In the genomic region with DNA sequence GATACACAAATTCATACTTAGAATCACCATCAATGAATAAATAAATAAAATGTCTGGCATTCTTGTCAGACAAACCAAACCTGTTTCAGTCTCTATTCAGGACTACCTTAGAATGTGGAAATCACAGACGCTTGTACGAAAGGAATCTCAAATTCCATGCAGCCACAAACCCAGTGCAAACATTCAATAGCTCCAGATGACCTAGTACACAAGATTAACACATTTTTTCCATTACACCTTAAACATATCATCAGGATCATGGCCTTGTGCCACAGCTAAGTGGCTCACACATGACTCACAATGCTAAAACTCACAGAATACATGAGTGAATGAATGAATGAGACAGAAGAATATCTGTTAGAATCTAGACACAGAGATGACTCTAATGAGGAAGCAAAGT, we compare ENCODE assay signal across 19 cellular contexts.
DNase-seq lines count a peak whose midpoint lies in the region; ATAC-seq and TF ChIP-seq lines count a peak whose summit lies in the region.
"Had no signal": no experiment of that assay in that cellular context is flagged by ENCODE, and none has a peak within 500 bp of the region (broad histone marks: within the 10 kb centered on the region; RNA-seq: fewer than 3 reads in every experiment).

No MANE protein-coding gene starts in this region.

- DNase-seq in MCF 10A (ENCODE audit: unreplicated experiment), result peak; percentile 54
- no peak for DNase-seq in breast epithelium (ENCODE audit: low spot score in 2 of 2)
- DNase-seq in body of pancreas, result peak in 3 of 4 donors; percentile 11 to 13 (median 12)
- peak; percentile 22 for DNase-seq in iris pigment epithelial cell (ENCODE audit: low read depth)
- DNase-seq in lower leg skin (ENCODE audit: low spot score in 2 of 2), result no peak
- DNase-seq in putamen (ENCODE audit: low spot score), result no peak
- no peak for DNase-seq in chondrocyte (ENCODE audit: low spot score)
- DNase-seq in NCI-H2227 (lab: John Stamatoyannopoulos, UW; ENCODE audit: unreplicated experiment), result no peak
- DNase-seq: activated CD4-positive, alpha-beta T cell treated with anti-CD3 and anti-CD28 coated beads, Interleukin-2, amount 50 U/mL, for 48 hours; activated effector memory CD4-positive, alpha-beta T cell treated with anti-CD3 and anti-CD28 coated beads, Interleukin-2, amount 50 U/mL, for 16 hours; effector CD8-positive, alpha-beta T cell; head of caudate nucleus; NCI-H1930; NCI-H446; stimulated activated CD4-positive, alpha-beta T cell treated with anti-CD3 and anti-CD28 coated beads, Interleukin-4, amount 100 ng/mL, for 4 hours had no signal

- peak; percentile 47 for ATAC-seq in body of pancreas

- WGBS in body of pancreas, 2 donors, result 10 to 15% methylated on average over 2 of the region's 2 CpGs
- WGBS in lower leg skin, 2 donors, result 37 to 47% methylated on average over 2 of the region's 2 CpGs

- intact Hi-C loops in MCF 10A (cut with micrococcal nuclease), result no loop called here
- intact Hi-C loops in breast epithelium (cut with DNase I; ENCODE audit: low total_unique reads), result no loop called here
- intact Hi-C loops in body of pancreas (cut with DNase I), result no loop called here
- intact Hi-C loops in lower leg skin (cut with DNase I; ENCODE audit: low total_unique reads), result no loop called here

- BruUV-seq in MCF 10A (replicated peaks; lab: Mats Ljungman, UMichigan), result no TSS peak

- H3K4me3 ChIP-seq in breast epithelium (no peak overlapping the region), body of pancreas (no peak overlapping the region), lower leg skin (ENCODE audit: low read depth, poor library complexity, severe bottlenecking) (no peak overlapping the region)
- H3K4me3 ChIP-seq: prostate gland, SK-N-MC had no signal

- H3K36me3 Mint-ChIP-seq in MCF 10A (ENCODE audit: insufficient read depth, unreplicated experiment) (no peaks in the 10 kb centered on the region), chondrocyte (ENCODE audit: low read depth) (no peaks in the 10 kb centered on the region)
- H3K36me3 Mint-ChIP-seq: IgD-negative memory B cell had no signal

- peaks cover 24% of the 10 kb centered on the region for H3K27me3 Mint-ChIP-seq in MCF 10A (ENCODE audit: insufficient read depth, unreplicated experiment)
- no peaks in the 10 kb centered on the region for H3K27me3 Mint-ChIP-seq in chondrocyte (ENCODE audit: low read depth)
- H3K27me3 Mint-ChIP-seq: B cell had no signal

- H3K4me1 Mint-ChIP-seq in MCF 10A (ENCODE audit: insufficient read depth, unreplicated experiment) (peaks cover 17% of the 10 kb centered on the region), chondrocyte (ENCODE audit: low read depth) (no peaks in the 10 kb centered on the region)
- H3K4me1 Mint-ChIP-seq: B cell, IgD-negative memory B cell had no signal

- TF ChIP-seq CTCF in MCF 10A (IDR thresholded peaks at IDR 0.05; ENCODE audit: unreplicated experiment) (no peak), breast epithelium (IDR thresholded peaks at IDR 0.05) (no peak), body of pancreas (IDR thresholded peaks at IDR 0.05) (no peak), lower leg skin (IDR thresholded peaks at IDR 0.05) (no peak), chondrocyte (IDR thresholded peaks at IDR 0.05) (no peak)

- CTCF ChIA-PET in MCF 10A (lab: Yijun Ruan, JAX), result interaction anchor here (0.7 kb wide), 1 partner anchor 122 kb away, joined by 3 read pairs; no protein-coding TSS in a partner anchor

- H3K27ac Mint-ChIP-seq in MCF 10A (ENCODE audit: low read depth, unreplicated experiment), result no peak overlapping the region
- H3K27ac Mint-ChIP-seq in chondrocyte (ENCODE audit: unreplicated experiment), result no peak overlapping the region
- H3K27ac Mint-ChIP-seq: B cell had no signal

- POLR2A ChIA-PET in MCF 10A (lab: Yijun Ruan, JAX), result interaction anchor here (1.4 kb wide), 1 partner anchor 39 kb away, joined by 5 read pairs; no protein-coding TSS in a partner anchor

- H3K9me3 Mint-ChIP-seq in MCF 10A (ENCODE audit: unreplicated experiment) (peaks cover 7% of the 10 kb centered on the region), chondrocyte (ENCODE audit: low read depth) (peaks cover 25% of the 10 kb centered on the region)

- no peaks in the 10 kb centered on the region for H3K36me3 ChIP-seq in breast epithelium
- H3K36me3 ChIP-seq in body of pancreas (replicated peaks in 1 of 2; ENCODE audit: insufficient read depth in 1 of 2, low read depth in 2 of 2), result no peaks in the 10 kb centered on the region
- H3K36me3 ChIP-seq: prostate gland had no signal

- H3K27me3 ChIP-seq in breast epithelium (peaks cover 0 to 17% of the 10 kb centered on the region in 2 donors), body of pancreas (no peaks in the 10 kb centered on the region)

- TF ChIP-seq POLR2A in breast epithelium (IDR thresholded peaks at IDR 0.05) (no peak), body of pancreas (IDR thresholded peaks at IDR 0.05) (no peak), lower leg skin (IDR thresholded peaks at IDR 0.05) (no peak)

- H3K4me3 Mint-ChIP-seq in MCF 10A (ENCODE audit: unreplicated experiment), result no peak overlapping the region
- H3K4me3 Mint-ChIP-seq in chondrocyte (ENCODE audit: unreplicated experiment), result no peak overlapping the region
- H3K4me3 Mint-ChIP-seq: B cell, IgD-negative memory B cell had no signal

- H3K9me3 ChIP-seq in breast epithelium, result no peaks in the 10 kb centered on the region
- no peaks in the 10 kb centered on the region for H3K9me3 ChIP-seq in body of pancreas
- H3K9me3 ChIP-seq: prostate gland had no signal

- H3K4me1 ChIP-seq in breast epithelium, result no peaks in the 10 kb centered on the region
- no peaks in the 10 kb centered on the region for H3K4me1 ChIP-seq in body of pancreas
- H3K4me1 ChIP-seq: prostate gland had no signal

- H3K27ac ChIP-seq in breast epithelium (no peak overlapping the region), body of pancreas (no peak overlapping the region)
- H3K27ac ChIP-seq: prostate gland, SK-N-MC had no signal

Comparison
In these comparisons a context has a peak if more than half of its experiments do, and no peak if none do; other contexts are left out.
1. DNase-seq: peak in MCF 10A (single experiment), body of pancreas (3 of 4) and iris pigment epithelial cell (single experiment); none in breast epithelium (0 of 2), lower leg skin (0 of 2), putamen (single experiment), chondrocyte (single experiment) and NCI-H2227 (single experiment).